In genomic region chr7:128203047-128203491, GRCh38 we compare ENCODE assay signal across 1 cellular context.
TF ChIP-seq lines count a peak whose summit lies in the region.

No MANE protein-coding gene starts in this region.

TF ChIP-seq in K562, 482 proteins besides CTCF, POLR2A, EP300 and RAD21 (continued from another document):
- TF ChIP-seq, protein P1, sequence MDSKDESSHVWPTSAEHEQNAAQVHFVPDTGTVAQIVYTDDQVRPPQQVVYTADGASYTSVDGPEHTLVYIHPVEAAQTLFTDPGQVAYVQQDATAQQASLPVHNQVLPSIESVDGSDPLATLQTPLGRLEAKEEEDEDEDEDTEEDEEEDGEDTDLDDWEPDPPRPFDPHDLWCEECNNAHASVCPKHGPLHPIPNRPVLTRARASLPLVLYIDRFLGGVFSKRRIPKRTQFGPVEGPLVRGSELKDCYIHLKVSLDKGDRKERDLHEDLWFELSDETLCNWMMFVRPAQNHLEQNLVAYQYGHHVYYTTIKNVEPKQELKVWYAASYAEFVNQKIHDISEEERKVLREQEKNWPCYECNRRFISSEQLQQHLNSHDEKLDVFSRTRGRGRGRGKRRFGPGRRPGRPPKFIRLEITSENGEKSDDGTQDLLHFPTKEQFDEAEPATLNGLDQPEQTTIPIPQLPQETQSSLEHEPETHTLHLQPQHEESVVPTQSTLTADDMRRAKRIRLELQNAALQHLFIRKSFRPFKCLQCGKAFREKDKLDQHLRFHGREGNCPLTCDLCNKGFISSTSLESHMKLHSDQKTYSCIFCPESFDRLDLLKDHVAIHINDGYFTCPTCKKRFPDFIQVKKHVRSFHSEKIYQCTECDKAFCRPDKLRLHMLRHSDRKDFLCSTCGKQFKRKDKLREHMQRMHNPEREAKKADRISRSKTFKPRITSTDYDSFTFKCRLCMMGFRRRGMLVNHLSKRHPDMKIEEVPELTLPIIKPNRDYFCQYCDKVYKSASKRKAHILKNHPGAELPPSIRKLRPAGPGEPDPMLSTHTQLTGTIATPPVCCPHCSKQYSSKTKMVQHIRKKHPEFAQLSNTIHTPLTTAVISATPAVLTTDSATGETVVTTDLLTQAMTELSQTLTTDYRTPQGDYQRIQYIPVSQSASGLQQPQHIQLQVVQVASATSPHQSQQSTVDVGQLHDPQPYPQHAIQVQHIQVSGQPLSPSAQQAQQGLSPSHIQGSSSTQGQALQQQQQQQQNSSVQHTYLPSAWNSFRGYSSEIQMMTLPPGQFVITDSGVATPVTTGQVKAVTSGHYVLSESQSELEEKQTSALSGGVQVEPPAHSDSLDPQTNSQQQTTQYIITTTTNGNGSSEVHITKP (IDR thresholded peaks at IDR 0.05; ENCODE audit: partially characterized antibody): no peak
- TF ChIP-seq MIER1 (IDR thresholded peaks at IDR 0.05; ENCODE audit: low read depth) (no peak), ZFX (CRISPR knock-in tag; IDR thresholded peaks at IDR 0.05) (no peak), KDM1A (IDR thresholded peaks at IDR 0.05) (no peak)
